Comparison of ENCODE assay signal across 10 cellular contexts in genomic region chr3:46990573-46991374, GRCh38. TPM values are rescaled to one million over a fixed set of nuclear protein-coding genes. Genes with fewer than 3 reads are reported as not detected.
A peak's percentile ranks its signal among the peaks of the same experiment; 100 is the strongest.
DNase-seq lines count a peak whose midpoint lies in the region; ATAC-seq and TF ChIP-seq lines count a peak whose summit lies in the region.
"Had no signal": no experiment of that assay in that cellular context is flagged by ENCODE, and none has a peak within 500 bp of the region (broad histone marks: within the 10 kb centered on the region; RNA-seq: fewer than 3 reads in every experiment).

No MANE protein-coding gene starts in this region.

- peaks cover 41% of the 10 kb centered on the region for H3K4me1 Mint-ChIP-seq in endothelial cell (ENCODE audit: unreplicated experiment)

- H3K36me3 Mint-ChIP-seq in endothelial cell (ENCODE audit: low read depth, unreplicated experiment) = peaks cover 23% of the 10 kb centered on the region

- DNase-seq in Right ventricle myocardium inferior (ENCODE audit: missing footprints) (peak; percentile 20), cardiac septum (ENCODE audit: low spot score) (no peak), endothelial cell (ENCODE audit: low spot score) (no peak), upper lobe of right lung (peak; percentile 85), NCI-H1092 (lab: John Stamatoyannopoulos, UW) (no peak), foreskin keratinocyte (no peak)
- DNase-seq: T-helper 9 cell had no signal

- no peaks in the 10 kb centered on the region for H3K9me3 ChIP-seq in upper lobe of right lung
- H3K9me3 ChIP-seq: tibial nerve had no signal

- H3K27me3 ChIP-seq in upper lobe of right lung (no peaks in the 10 kb centered on the region), foreskin keratinocyte (no peaks in the 10 kb centered on the region)
- H3K27me3 ChIP-seq: tibial nerve had no signal

- no peak for TF ChIP-seq CTCF in endothelial cell (IDR thresholded peaks at IDR 0.05; ENCODE audit: unreplicated experiment)
- no peak for TF ChIP-seq CTCF in upper lobe of right lung (IDR thresholded peaks at IDR 0.05)
- TF ChIP-seq CTCF in foreskin keratinocyte (conservative IDR thresholded peaks at IDR 0.05) = no peak

- no peaks in the 10 kb centered on the region for H3K9me3 Mint-ChIP-seq in endothelial cell (ENCODE audit: unreplicated experiment)

- no peak overlapping the region for H3K4me3 ChIP-seq in upper lobe of right lung
- H3K4me3 ChIP-seq: tibial nerve had no signal

- intact Hi-C loops in Right ventricle myocardium inferior (cut with DNase I) = no loop called here
- intact Hi-C loops in cardiac septum (cut with DNase I) = loop anchor here (10.0 kb wide), 1 partner anchor 286 kb away; the partner anchor contains the start of gene TMIE
- intact Hi-C loops in upper lobe of right lung (cut with DNase I) = no loop called here

- H3K4me1 ChIP-seq in upper lobe of right lung (peaks cover 47% of the 10 kb centered on the region), foreskin keratinocyte (peaks cover 18% of the 10 kb centered on the region)

- peak overlapping the region; percentile 17 for H3K27ac ChIP-seq in upper lobe of right lung
- no peak overlapping the region for H3K27ac ChIP-seq in foreskin keratinocyte

- H3K4me3 Mint-ChIP-seq in endothelial cell (ENCODE audit: unreplicated experiment) = peak overlapping the region; percentile 76

- peaks cover 25% of the 10 kb centered on the region for H3K36me3 ChIP-seq in upper lobe of right lung

- ATAC-seq in Right ventricle myocardium inferior (no peak), HG03378 (IDR thresholded peaks at IDR 0.05; ENCODE audit: unreplicated experiment) (peak; percentile 45), upper lobe of right lung (peak; percentile 49), foreskin keratinocyte (no peak), HG02885 (IDR thresholded peaks at IDR 0.05; ENCODE audit: poor library complexity, unreplicated experiment) (no peak)

- peak overlapping the region; percentile 52 for H3K27ac Mint-ChIP-seq in endothelial cell (ENCODE audit: unreplicated experiment)

- H3K27me3 Mint-ChIP-seq in endothelial cell (ENCODE audit: unreplicated experiment) = peaks cover 4% of the 10 kb centered on the region

RNA-seq across cellular contexts. Expression of gene NBEAL2, which starts 11.3 kb away (rescaled TPM):
- 14.5 TPM for total RNA-seq in Right ventricle myocardium inferior
- 14.2 TPM for total RNA-seq in cardiac septum
- total RNA-seq in endothelial cell (ENCODE audit: unreplicated experiment) = 202 TPM
- 116 TPM for total RNA-seq in upper lobe of right lung
- 45.0 and 46.9 TPM in 2 replicates for total RNA-seq in foreskin keratinocyte
- polyA plus RNA-seq in foreskin keratinocyte = 34.1 and 36.8 TPM in 2 replicates

RNA-seq across cellular contexts. Expression of gene CCDC12, which starts 14.2 kb away (rescaled TPM):
- total RNA-seq in Right ventricle myocardium inferior (26.3 TPM), cardiac septum (35.6 TPM), endothelial cell (ENCODE audit: unreplicated experiment) (36.3 TPM), upper lobe of right lung (42.1 TPM), foreskin keratinocyte (35.6 and 42.5 TPM in 2 replicates)
- 65.0 and 67.0 TPM in 2 replicates for polyA plus RNA-seq in foreskin keratinocyte

Comparison
In these comparisons a context has a peak if more than half of its experiments do, and no peak if none do; other contexts are left out.
1. DNase-seq: peak in Right ventricle myocardium inferior (single experiment) and upper lobe of right lung (single experiment); none in cardiac septum (single experiment), endothelial cell (single experiment), NCI-H1092 (single experiment) and foreskin keratinocyte (0 of 2).
2. ATAC-seq: peak in HG03378 (single experiment) and upper lobe of right lung (single experiment); none in Right ventricle myocardium inferior (single experiment), foreskin keratinocyte (single experiment) and HG02885 (single experiment).